ENCODE assay signal across 7 cellular contexts in the genomic region with DNA sequence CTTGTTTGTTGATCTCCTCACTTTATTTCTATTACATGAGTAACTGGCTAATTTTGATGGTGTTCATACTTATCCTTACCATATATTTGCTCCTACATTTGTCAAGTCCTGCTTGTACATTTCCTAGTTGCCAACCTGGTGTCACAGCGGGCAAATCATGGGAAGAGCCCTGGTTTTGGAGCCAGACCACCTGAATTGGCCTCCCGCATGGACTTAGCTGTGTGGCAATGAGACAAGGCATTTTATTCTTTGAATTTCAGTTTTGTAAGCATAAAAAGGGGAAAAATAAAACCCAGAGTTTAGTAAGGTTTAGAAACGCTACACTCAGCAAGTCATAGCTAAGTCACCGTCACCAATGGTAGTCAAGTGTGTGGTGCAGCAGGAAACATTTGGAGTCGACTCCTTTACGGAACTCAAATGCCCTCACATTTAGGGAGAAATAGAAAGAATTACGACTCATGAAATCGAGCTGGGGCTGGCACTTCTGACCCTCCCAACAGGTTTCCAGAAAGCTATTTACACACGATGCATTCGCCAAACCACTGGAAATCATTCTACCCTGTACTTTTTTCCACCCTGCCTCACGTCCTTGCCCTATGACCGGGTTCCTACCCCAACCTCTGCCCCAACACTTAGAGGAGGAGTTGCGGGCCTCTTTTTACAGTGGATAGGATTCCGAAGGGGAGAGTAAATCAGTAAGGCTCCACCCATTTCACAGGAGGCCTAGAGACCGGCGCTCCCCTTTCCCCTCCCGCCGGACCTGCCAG. TPM values are rescaled to one million over a fixed set of nuclear protein-coding genes. Genes with fewer than 3 reads are reported as not detected.
DNase-seq lines count a peak whose midpoint lies in the region; ATAC-seq, FAIRE-seq and TF ChIP-seq lines count a peak whose summit lies in the region.

No MANE protein-coding gene starts in this region.

- no peak overlapping the region; the same call in 1 of the 2 replicates for H3K18ac ChIP-seq in H1 (ENCODE audit: extremely low read depth, low read length)

- H3K9ac ChIP-seq in OCI-LY1 (ENCODE audit: low read length), result peak overlapping the region; percentile 97
- H3K9ac ChIP-seq in H1 (replicated peaks in 1 of 4; ENCODE audit: extremely low read depth in 1 of 4, low read depth in 3 of 4, low read length in 3 of 4), result peak overlapping the region in 3 of 4 experiments; percentile 15 to 55 (median 46); a peak in 4 of 7 replicates

- H2BK20ac ChIP-seq in H1 (ENCODE audit: low read length), result no peak overlapping the region

- H4K5ac ChIP-seq in H1 (ENCODE audit: insufficient read length, low read depth, low read length), result peak overlapping the region; percentile 53

- no peaks in the 10 kb centered on the region; the same call in 1 of the 2 replicates for H3K79me1 ChIP-seq in H1 (ENCODE audit: low read depth, low read length)

- H2BK5ac ChIP-seq in H1 (ENCODE audit: low read depth, low read length), result 0 out of 2 replicates have a peak overlapping the region, but pooled peaks have one; percentile 5

- H3K23ac ChIP-seq in H1 (ENCODE audit: insufficient read length), result no peak overlapping the region

- H3K9me2 ChIP-seq in OCI-LY1 (ENCODE audit: low read depth, low read length), result no peaks in the 10 kb centered on the region

- H2BK12ac ChIP-seq in H1 (ENCODE audit: low read depth, low read length), result no peak overlapping the region

- H3K4me1 Mint-ChIP-seq in nephron, result peaks cover 19% of the 10 kb centered on the region

- no peak overlapping the region; the same call in 1 of the 2 replicates for H4K8ac ChIP-seq in H1 (ENCODE audit: extremely low read depth, insufficient read depth, low read length)

- ATAC-seq in GM21360 (IDR thresholded peaks at IDR 0.05; ENCODE audit: unreplicated experiment) (peak; percentile 70), GM18498 (IDR thresholded peaks at IDR 0.05; ENCODE audit: unreplicated experiment) (no peak), HG02840 (IDR thresholded peaks at IDR 0.05; ENCODE audit: low FRiP score, unreplicated experiment) (no peak)

- H3K79me2 ChIP-seq in OCI-LY1 (ENCODE audit: insufficient read depth, low read length) (no peaks in the 10 kb centered on the region; the same call in 1 of the 2 replicates), H1 (ENCODE audit: control insufficient read depth in 1 of 2, insufficient read depth in 2 of 2, low read length in 2 of 2) (peaks cover 0 to 5% of the 10 kb centered on the region in 2 experiments; a peak in 1 of 4 replicates)

- H4K20me1 ChIP-seq in OCI-LY1 (ENCODE audit: insufficient read depth, low read length), result no peaks in the 10 kb centered on the region
- no peaks in the 10 kb centered on the region for H4K20me1 ChIP-seq in H1 (replicated peaks in 1 of 2; ENCODE audit: control insufficient read depth in 1 of 2, insufficient read depth in 2 of 2, low read length in 2 of 2)

- TF ChIP-seq CTCF in OCI-LY1 (IDR thresholded peaks at IDR 0.05; ENCODE audit: low read length) (no peak), H1 (IDR thresholded peaks at IDR 0.05; ENCODE audit: control extremely low read depth in 1 of 3, insufficient read depth in 1 of 3, low read depth in 1 of 3, low read length in 3 of 3) (no peak), nephron (IDR thresholded peaks at IDR 0.05; ENCODE audit: unreplicated experiment in 3 of 3) (no peak)

- TF ChIP-seq POLR2A in H1 (IDR thresholded peaks at IDR 0.05; ENCODE audit: control extremely low read depth in 1 of 2, low read depth in 2 of 2, low read length in 2 of 2), result no peak

- no peak overlapping the region for H3K14ac ChIP-seq in H1 (ENCODE audit: insufficient read length)

- H3K4me3 ChIP-seq in OCI-LY1 (ENCODE audit: low read depth, low read length, poor library complexity, severe bottlenecking) (peak overlapping the region; percentile 95), H1 (ENCODE audit: extremely low read depth in 1 of 4, insufficient read depth in 2 of 4, low read depth in 3 of 4, low read length in 4 of 4) (peak overlapping the region; percentile 81 to 89 (median 85))

- CTCF ChIA-PET in H1 (lab: Charles Lee; ENCODE audit: partially characterized antibody), result interaction anchor here (1.2 to 7.2 kb wide), 4 partner anchors 11 to 269 kb away, joined by 3 to 55 read pairs (median 4); no protein-coding TSS in a partner anchor

- H3K36me3 Mint-ChIP-seq in nephron (ENCODE audit: low read depth), result peaks cover 4% of the 10 kb centered on the region

- no peaks in the 10 kb centered on the region for H3K36me3 ChIP-seq in OCI-LY1 (ENCODE audit: insufficient read depth, low read length)
- no peaks in the 10 kb centered on the region for H3K36me3 ChIP-seq in H1 (ENCODE audit: control insufficient read depth in 2 of 4, insufficient read depth in 4 of 4, low read length in 3 of 4)

- no peak overlapping the region for H2BK120ac ChIP-seq in H1 (replicated peaks; ENCODE audit: low read depth, low read length)

- no peak for DNase-seq in H1 (ENCODE audit: low read depth in 1 of 2, low spot score in 2 of 2)
- no peak for DNase-seq in NCI-H748 (lab: John Stamatoyannopoulos, UW; ENCODE audit: unreplicated experiment)

- peak overlapping the region; percentile 82 for H3K4me2 ChIP-seq in OCI-LY1 (ENCODE audit: low read length)
- H3K4me2 ChIP-seq in H1 (ENCODE audit: insufficient read depth in 1 of 2, low read depth in 2 of 2, low read length in 2 of 2), result peak overlapping the region; percentile 74

- H3K56ac ChIP-seq in H1 (replicated peaks; ENCODE audit: insufficient read length, low read depth, low read length), result no peak overlapping the region

- H3K27me3 ChIP-seq in OCI-LY1 (ENCODE audit: insufficient read depth, low read length) (no peaks in the 10 kb centered on the region), H1 (replicated peaks in 1 of 4; ENCODE audit: control insufficient read depth in 3 of 4, extremely low read depth in 1 of 4, insufficient read depth in 3 of 4, low read length in 3 of 4) (no peaks in the 10 kb centered on the region)

- no peak overlapping the region for H2BK15ac ChIP-seq in H1 (ENCODE audit: low read length)

- no peak for TF ChIP-seq RAD21 in H1 (IDR thresholded peaks at IDR 0.05 in 1 of 2, conservative IDR thresholded peaks at IDR 0.05 in 1 of 2; ENCODE audit: low read depth in 2 of 2, low read length in 2 of 2)

- H3K4me3 Mint-ChIP-seq in nephron, result peak overlapping the region; percentile 96 to 97 (median 97)

- peaks cover 4% of the 10 kb centered on the region for H3K23me2 ChIP-seq in H1 (ENCODE audit: low read depth, low read length)

- H2AFZ ChIP-seq in OCI-LY1 (ENCODE audit: low read length), result peak overlapping the region; percentile 22; the same call in 1 of the 2 replicates
- H2AFZ ChIP-seq in H1 (ENCODE audit: low read length), result peak overlapping the region; percentile 80

- H3K27ac ChIP-seq in OCI-LY1 (ENCODE audit: low read depth, low read length, poor library complexity, severe bottlenecking) (peak overlapping the region; percentile 91), H1 (ENCODE audit: low read depth, low read length) (no peak overlapping the region; the same call in 1 of the 2 replicates)

- H3K4me1 ChIP-seq in OCI-LY1 (ENCODE audit: insufficient read depth, low read length, severe bottlenecking) (peaks cover 13% of the 10 kb centered on the region), H1 (replicated peaks in 1 of 4; ENCODE audit: control insufficient read depth in 3 of 4, insufficient read depth in 4 of 4, low read length in 3 of 4) (peaks cover 0 to 3% (median under 1%) of the 10 kb centered on the region in 4 experiments; a peak in 2 of 7 replicates)

- no peaks in the 10 kb centered on the region for H3K9me3 Mint-ChIP-seq in nephron

- no peaks in the 10 kb centered on the region for H3F3A ChIP-seq in OCI-LY1 (ENCODE audit: insufficient read depth, low read length)

- H2AK5ac ChIP-seq in H1 (ENCODE audit: low read depth, low read length), result no peak overlapping the region

- FAIRE-seq in H1 (lab: Jason Lieb, UNC), result no peak

- no peak for TF ChIP-seq EP300 in H1 (IDR thresholded peaks at IDR 0.05; ENCODE audit: borderline replicate concordance in 1 of 2, low read depth in 2 of 2, low read length in 2 of 2)

- POLR2A ChIA-PET in H1 (lab: Charles Lee; ENCODE audit: partially characterized antibody), result interaction anchor here (0.7 to 1.5 kb wide), 5 partner anchors 7 to 30 kb away, joined by 3 to 6 read pairs (median 4); no protein-coding TSS in a partner anchor

- H3K9me3 ChIP-seq in OCI-LY1 (ENCODE audit: low read length) (no peaks in the 10 kb centered on the region), H1 (ENCODE audit: insufficient read depth in 2 of 2, low read depth in 1 of 2, low read length in 1 of 2) (no peaks in the 10 kb centered on the region)

- peak overlapping the region; percentile 85 to 94 (median 93) for H3K27ac Mint-ChIP-seq in nephron

- no peak overlapping the region for H4K91ac ChIP-seq in H1 (replicated peaks; ENCODE audit: insufficient read length, low read length)

- H3K27me3 Mint-ChIP-seq in nephron (ENCODE audit: low read depth), result peaks cover 4% of the 10 kb centered on the region

- H3K4ac ChIP-seq in H1 (replicated peaks; ENCODE audit: insufficient read length, low read depth, low read length), result no peak overlapping the region

- 24% methylated on average over 18 of the region's 18 CpGs; no CpG with 5 or more reads in 1 of the 2 experiments for WGBS in H1 (ENCODE audit: extremely low coverage in 1 of 2, insufficient coverage in 1 of 2, insufficient read length in 1 of 2, insufficient replicate concordance in 2 of 2, low coverage in 1 of 2, low lambda C conversion rate in 2 of 2, missing lambda C conversion rate in 1 of 2), 2 experiments

TF ChIP-seq in H1, 55 proteins besides CTCF, POLR2A, EP300 and RAD21 (continues in another document):
- TF ChIP-seq CREB1 (IDR thresholded peaks at IDR 0.05) (no peak), JUND (IDR thresholded peaks at IDR 0.05; ENCODE audit: low read length) (no peak), KDM5A (IDR thresholded peaks at IDR 0.05; ENCODE audit: low read length) (no peak), CTBP2 (IDR thresholded peaks at IDR 0.05; ENCODE audit: borderline replicate concordance, insufficient read depth, insufficient read length, low read length) (no peak), BACH1 (IDR thresholded peaks at IDR 0.05; ENCODE audit: low read length) (no peak)
- TF ChIP-seq, protein P1, sequence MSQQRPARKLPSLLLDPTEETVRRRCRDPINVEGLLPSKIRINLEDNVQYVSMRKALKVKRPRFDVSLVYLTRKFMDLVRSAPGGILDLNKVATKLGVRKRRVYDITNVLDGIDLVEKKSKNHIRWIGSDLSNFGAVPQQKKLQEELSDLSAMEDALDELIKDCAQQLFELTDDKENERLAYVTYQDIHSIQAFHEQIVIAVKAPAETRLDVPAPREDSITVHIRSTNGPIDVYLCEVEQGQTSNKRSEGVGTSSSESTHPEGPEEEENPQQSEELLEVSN (IDR thresholded peaks at IDR 0.05), result no peak

RNA-seq across cellular contexts. Expression of a gene that starts 0.5 kb away (rescaled TPM):
- total RNA-seq in H1 (2021; fragmentation: NEBNext Ultra II Directional; extraction: Animal tissue kit (Norgen Biotek cat#: 25700)), result 60.2 and 65.4 TPM in 2 replicates
- polyA plus RNA-seq in H1 (2011; rRNA removed), result 33.0 and 37.4 TPM in 2 replicates
- polyA plus RNA-seq in H1 (2011; cell fraction: cytosol; rRNA removed), result 40.6 TPM
- 41.9 TPM for polyA plus RNA-seq in H1 (2011; cell fraction: nucleus; rRNA removed)
- 60.4 to 75.1 TPM (median 68.0 TPM) in 4 replicates for polyA plus RNA-seq in H1 (2012, experiment 1 of 2)
- 48.0 TPM for polyA plus RNA-seq in H1 (2012, experiment 2 of 2)
- 50.1 TPM for polyA plus RNA-seq in H1 (2013, experiment 1 of 2)
- 47.0 TPM for polyA plus RNA-seq in H1 (2013, experiment 2 of 2)
- 44.4 and 48.0 TPM in 2 replicates for polyA minus RNA-seq in H1 (2011; rRNA and poly(A)+ RNA removed)
- polyA minus RNA-seq in H1 (2011; cell fraction: cytosol; rRNA and poly(A)+ RNA removed), result 32.4 TPM
- polyA minus RNA-seq in H1 (2011; cell fraction: nucleus; rRNA and poly(A)+ RNA removed), result 24.7 TPM
